Comparison of ENCODE assay signal across 9 cellular contexts in the genomic region with DNA sequence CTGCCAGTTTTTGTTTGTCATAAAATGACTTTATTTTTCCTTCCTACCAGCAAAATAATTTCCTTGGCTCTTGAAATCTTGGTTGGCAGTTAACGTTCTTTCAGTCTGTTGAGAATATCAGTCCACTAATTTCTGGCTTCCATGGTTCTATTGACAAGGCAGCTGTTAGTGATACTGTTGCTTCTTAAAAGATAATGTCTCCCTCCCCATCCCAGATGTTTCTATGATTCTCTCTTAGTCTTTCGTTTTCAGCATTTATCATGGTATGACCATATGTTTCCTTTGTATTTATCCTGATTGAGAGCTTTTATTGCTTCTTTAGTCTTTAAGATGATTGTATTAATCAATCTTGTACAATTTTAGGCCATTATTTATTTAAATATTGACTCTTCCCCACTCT.
"Had no signal": no experiment of that assay in that cellular context is flagged by ENCODE, and none has a peak within 500 bp of the region (broad histone marks: within the 10 kb centered on the region; RNA-seq: fewer than 3 reads in every experiment).

No MANE protein-coding gene starts in this region.

- H3K4me1 Mint-ChIP-seq: IgD-negative memory B cell had no signal

- H3K27ac Mint-ChIP-seq: HFFc6, IgD-negative memory B cell had no signal

- H3K4me3 Mint-ChIP-seq: HFFc6, IgD-negative memory B cell had no signal

- ATAC-seq: HCT116, HepG2 had no signal

- DNase-seq: GM23248, GOT3, H7, HFFc6 had no signal

- H3K4me3 ChIP-seq: GM23248, HAP-1 had no signal

- FAIRE-seq: HepG2 had no signal

- H3K9ac ChIP-seq: GM23248 had no signal

- H3K36me3 ChIP-seq: HAP-1 had no signal

- H3K27ac ChIP-seq: GM23248, HL-60 had no signal

- H3K9me3 ChIP-seq: HAP-1 had no signal

- H3K4me1 ChIP-seq: HAP-1 had no signal

- H3K36me3 Mint-ChIP-seq: IgD-negative memory B cell had no signal

- H2AFZ ChIP-seq: GM23248 had no signal

- H3K9me3 Mint-ChIP-seq: HFFc6, IgD-negative memory B cell had no signal
